In genomic region chr1:10472220-10473144, GRCh38 we compare ENCODE assay signal across 1 cellular context.
TF ChIP-seq lines count a peak whose summit lies in the region.

Gene DFFA, minus strand, starts transcription at chr1:10472529. Its CDS starts 71 bp downstream, at chr1:10472458.

TF ChIP-seq in GM12878, 131 proteins besides CTCF, POLR2A, EP300 and RAD21 (continued from another document and continues in another):
- peak; percentile 89 for TF ChIP-seq ELK1 (IDR thresholded peaks at IDR 0.05; ENCODE audit: low read depth, low read length)
- peak; percentile 98 for TF ChIP-seq USF2 (IDR thresholded peaks at IDR 0.05; ENCODE audit: borderline replicate concordance, low read depth, low read length)
- peak; percentile 98 to 99 for TF ChIP-seq BHLHE40 (IDR thresholded peaks at IDR 0.05; ENCODE audit: borderline replicate concordance in 1 of 2, low read depth in 2 of 2, low read length in 1 of 2)
- TF ChIP-seq TCF12 (IDR thresholded peaks at IDR 0.05; ENCODE audit: low read depth, low read length), result peak; percentile 23; the same call in 1 of the 2 replicates
- peak; percentile 72 for TF ChIP-seq RELA (IDR thresholded peaks at IDR 0.05; ENCODE audit: borderline replicate concordance, partially characterized antibody)
- peak; percentile 91; the same call in 1 of the 2 replicates for TF ChIP-seq ZNF207 (IDR thresholded peaks at IDR 0.05; ENCODE audit: borderline replicate concordance)
- no peak for TF ChIP-seq PBX3 (IDR thresholded peaks at IDR 0.05; ENCODE audit: insufficient replicate concordance, low read depth, low read length)
- no peak for TF ChIP-seq HDGF (IDR thresholded peaks at IDR 0.05)
- TF ChIP-seq TAF1 (IDR thresholded peaks at IDR 0.05; ENCODE audit: borderline replicate concordance, low read depth, low read length), result peak; percentile 72; the same call in 1 of the 2 replicates
- TF ChIP-seq ZZZ3 (IDR thresholded peaks at IDR 0.05; ENCODE audit: control insufficient read depth, insufficient read length, low read depth), result no peak
- no peak for TF ChIP-seq MYB (IDR thresholded peaks at IDR 0.05; ENCODE audit: borderline replicate concordance, low read depth, low read length)
- TF ChIP-seq LARP7 (IDR thresholded peaks at IDR 0.05), result no peak; the same call in none of the 2 replicates
- no peak for TF ChIP-seq IKZF2 (IDR thresholded peaks at IDR 0.05)
- peak; percentile 50; the same call in 1 of the 2 replicates for TF ChIP-seq RB1 (IDR thresholded peaks at IDR 0.05; ENCODE audit: borderline replicate concordance)
- no peak for TF ChIP-seq RBBP5 (conservative IDR thresholded peaks at IDR 0.05)
- TF ChIP-seq ASH2L (IDR thresholded peaks at IDR 0.05; ENCODE audit: borderline replicate concordance, low read depth), result 0 out of 2 replicates have a peak, but pooled peaks have one; percentile 21
- TF ChIP-seq YY1 (IDR thresholded peaks at IDR 0.05; ENCODE audit: low read depth, low read length), result peak; percentile 89
- TF ChIP-seq ZBTB33 (IDR thresholded peaks at IDR 0.05), result no peak
- TF ChIP-seq IRF5 (IDR thresholded peaks at IDR 0.05; ENCODE audit: borderline replicate concordance), result no peak
- TF ChIP-seq TBL1XR1 (IDR thresholded peaks at IDR 0.05; ENCODE audit: low read depth, low read length), result peak; percentile 62; the same call in 1 of the 2 replicates
- no peak for TF ChIP-seq MEF2A (IDR thresholded peaks at IDR 0.05; ENCODE audit: insufficient read depth, low read depth, low read length)
- TF ChIP-seq SP1 (IDR thresholded peaks at IDR 0.05; ENCODE audit: low read depth, low read length), result no peak
- TF ChIP-seq RFX5 (IDR thresholded peaks at IDR 0.05; ENCODE audit: low read depth, low read length), result no peak
- no peak for TF ChIP-seq CEBPB (IDR thresholded peaks at IDR 0.05; ENCODE audit: borderline replicate concordance in 1 of 2, low read depth in 2 of 2, low read length in 2 of 2)
- TF ChIP-seq MYC (IDR thresholded peaks at IDR 0.05; ENCODE audit: insufficient read depth, insufficient read length, insufficient replicate concordance, low read length, severe bottlenecking), result no peak
- no peak for TF ChIP-seq ATF7 (IDR thresholded peaks at IDR 0.05; ENCODE audit: low read depth)
- TF ChIP-seq GABPA (IDR thresholded peaks at IDR 0.05; ENCODE audit: low read depth), result peak; percentile 80
- no peak for TF ChIP-seq CUX1 (IDR thresholded peaks at IDR 0.05; ENCODE audit: insufficient replicate concordance, low read depth, low read length)
- peak; percentile 57 for TF ChIP-seq IRF4 (IDR thresholded peaks at IDR 0.05; ENCODE audit: low read depth, low read length)
- TF ChIP-seq RELB (IDR thresholded peaks at IDR 0.05; ENCODE audit: low read depth), result peak; percentile 67
- TF ChIP-seq ZNF687 (IDR thresholded peaks at IDR 0.05), result peak; percentile 74; the same call in 1 of the 2 replicates
- no peak for TF ChIP-seq HDAC2 (IDR thresholded peaks at IDR 0.05)
- no peak for TF ChIP-seq CHD4 (IDR thresholded peaks at IDR 0.05)
- TF ChIP-seq BCLAF1 (IDR thresholded peaks at IDR 0.05), result no peak
